In genomic region chr12:57241556-57242310, GRCh38 we compare ENCODE assay signal across 8 cellular contexts. TPM values are rescaled to one million over a fixed set of nuclear protein-coding genes. Genes with fewer than 3 reads are reported as not detected.
A peak's percentile ranks its signal among the peaks of the same experiment; 100 is the strongest.
DNase-seq lines count a peak whose midpoint lies in the region; ATAC-seq and TF ChIP-seq lines count a peak whose summit lies in the region.

No MANE protein-coding gene starts in this region.

- H3K4me1 ChIP-seq in mucosa of descending colon (ENCODE audit: low read depth): peaks cover 56% of the 10 kb centered on the region

- no peak for ATAC-seq in mucosa of descending colon
- ATAC-seq in activated CD4-positive, CD25-positive, alpha-beta regulatory T cell treated with anti-CD3 and anti-CD28 coated beads, Interleukin-2, amount 50 U/mL, for 24 hours: no peak
- ATAC-seq in GM18519 (IDR thresholded peaks at IDR 0.05; ENCODE audit: low FRiP score, unreplicated experiment): no peak

- H3K9me3 ChIP-seq in mucosa of descending colon: no peaks in the 10 kb centered on the region

- H3K4me3 ChIP-seq in AG09309 (ENCODE audit: control insufficient read depth, low read depth, low read length) (peak overlapping the region; percentile 94), WI38 (ENCODE audit: low read depth, low read length) (peak overlapping the region; percentile 76), mucosa of descending colon (no peak overlapping the region)

- in situ Hi-C loops in G401 (cut with HindIII; ENCODE audit: low sequenced_read_pairs): no loop called here

- TF ChIP-seq CTCF in AG09309 (IDR thresholded peaks at IDR 0.05; ENCODE audit: control insufficient read depth, insufficient read depth, low read depth, low read length, missing control alignments): no peak
- TF ChIP-seq CTCF in WI38 (IDR thresholded peaks at IDR 0.05; ENCODE audit: low read depth, low read length): no peak
- TF ChIP-seq CTCF in mucosa of descending colon (IDR thresholded peaks at IDR 0.05): no peak

- intact Hi-C loops in mucosa of descending colon (cut with DNase I, micrococcal nuclease): no loop called here

- H3K36me3 ChIP-seq in mucosa of descending colon (ENCODE audit: low read depth): no peaks in the 10 kb centered on the region

- DNase-seq in AG09309 (ENCODE audit: low read depth): no peak
- peak; percentile 38 for DNase-seq in G401 (ENCODE audit: low spot score)
- peak in 2 of 3 donors; percentile 30 to 63 for DNase-seq in mucosa of descending colon
- no peak for DNase-seq in hippocampal formation (lab: John Stamatoyannopoulos, UW)
- no peak for DNase-seq in hepatic stellate cell (ENCODE audit: low spot score)

RNA-seq across cellular contexts. Expression of gene STAC3, which starts 9.3 kb away (rescaled TPM):
- total RNA-seq in G401 (2014; rRNA removed; shearing (Covaris generic)): 0.14 TPM in 1 of 2 replicates, not detected in the other
- 1 to 10 TPM; 2.4 to 4.3 (median 3.3) TPM for total RNA-seq in mucosa of descending colon

RNA-seq across cellular contexts. Expression of gene SHMT2, which starts 12.2 kb away (rescaled TPM):
- 160 and 174 TPM in 2 replicates for total RNA-seq in G401 (2014; rRNA removed; shearing (Covaris generic))
- total RNA-seq in mucosa of descending colon: 10 to 100 TPM; 34.7 to 67.4 (median 40.9) TPM

RNA-seq across cellular contexts. Expression of gene NXPH4, which starts 25.1 kb away (rescaled TPM):
- total RNA-seq in G401 (2014; rRNA removed; shearing (Covaris generic)): 0.49 TPM in 1 of 2 replicates, not detected in the other
- total RNA-seq in mucosa of descending colon: under 1 TPM in 1 of 3 donors, not detected in 2; 0.25 TPM

Comparison
In these comparisons a context has a peak if more than half of its experiments do, and no peak if none do; other contexts are left out.
1. DNase-seq: peak in G401 (single experiment) and mucosa of descending colon (2 of 3); none in AG09309 (single experiment), hippocampal formation (0 of 2) and hepatic stellate cell (single experiment).